In genomic region chr2:60439219-60439974, GRCh38 we compare ENCODE assay signal across 7 cellular contexts.
DNase-seq lines count a peak whose midpoint lies in the region; ATAC-seq and TF ChIP-seq lines count a peak whose summit lies in the region.

No MANE protein-coding gene starts in this region.

- ATAC-seq in HG02571 (IDR thresholded peaks at IDR 0.05; ENCODE audit: unreplicated experiment), result peak; percentile 99
- ATAC-seq in sciatic nerve, result peak; percentile 85

- intact Hi-C loops in sciatic nerve (cut with DNase I), result no loop called here

- DNase-seq in NB4 (ENCODE audit: low read depth), result peak; percentile 97
- peak; percentile 10 for DNase-seq in fibroblast of pulmonary artery (ENCODE audit: low read depth)
- DNase-seq in sciatic nerve (ENCODE audit: low spot score), result peak; percentile 57
- no peak for DNase-seq in activated T-cell treated with anti-CD3 and anti-CD28 coated beads, Interleukin-2, amount 50 U/mL, for 1 hour
- no peak for DNase-seq in NCI-H2081 treated with DMSO at 0.1 percent for 48 hours (lab: John Stamatoyannopoulos, UW)

- H3K4me3 ChIP-seq in NB4 (ENCODE audit: low read depth, low read length) (no peak overlapping the region), fibroblast of pulmonary artery (replicated peaks; ENCODE audit: low read depth, low read length) (no peak overlapping the region)

- TF ChIP-seq CTCF in NB4 (IDR thresholded peaks at IDR 0.05; ENCODE audit: low read depth, low read length) (peak; percentile 76), fibroblast of pulmonary artery (IDR thresholded peaks at IDR 0.05; ENCODE audit: low read length, missing control alignments) (peak; percentile 47)

- TF ChIP-seq POLR2A in GM18526 (IDR thresholded peaks at IDR 0.05; ENCODE audit: extremely low read depth, insufficient read length), result peak; percentile 29
- TF ChIP-seq POLR2A in NB4 (IDR thresholded peaks at IDR 0.05; ENCODE audit: extremely low read depth, insufficient read length), result no peak

Comparison
In these comparisons a context has a peak if more than half of its experiments do, and no peak if none do; other contexts are left out.
1. DNase-seq: peak in NB4 (single experiment), fibroblast of pulmonary artery (single experiment) and sciatic nerve (single experiment); none in activated T-cell treated with anti-CD3 and anti-CD28 coated beads, Interleukin-2, amount 50 U/mL, for 1 hour (single experiment) and NCI-H2081 treated with DMSO at 0.1 percent for 48 hours (single experiment).